ENCODE assay signal across 32 cellular contexts in the genomic region with DNA sequence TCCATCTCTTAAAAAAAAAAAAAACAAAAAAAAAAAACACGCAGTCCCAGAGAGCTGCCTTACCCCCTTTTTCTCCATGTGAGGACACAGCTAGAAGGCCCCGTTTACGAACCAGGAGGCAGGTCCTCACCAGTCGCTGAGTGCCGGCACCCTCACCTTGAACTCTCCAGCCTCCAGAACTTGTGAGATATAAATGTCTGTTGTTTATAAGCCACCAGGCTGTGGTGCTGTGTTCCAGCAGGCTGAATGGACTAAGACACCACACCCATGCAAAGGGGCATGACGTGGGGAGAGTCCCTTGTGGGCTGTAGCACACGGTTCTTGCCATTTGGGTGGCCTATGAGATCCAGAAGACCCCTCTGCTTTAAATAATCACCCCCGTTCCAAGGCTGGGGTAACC. TPM values are rescaled to one million over a fixed set of nuclear protein-coding genes. Genes with fewer than 3 reads are reported as not detected.
"Had no signal": no experiment of that assay in that cellular context is flagged by ENCODE, and none has a peak within 500 bp of the region (broad histone marks: within the 10 kb centered on the region; RNA-seq: fewer than 3 reads in every experiment).

No MANE protein-coding gene starts in this region.

- H3K4me3 Mint-ChIP-seq: activated B cell treated with CpG ODN at 0.5 μM for 24 hours; activated CD4-positive, alpha-beta memory T cell treated with anti-CD3 and anti-CD28 coated beads for 36 hours; activated CD4-positive, alpha-beta T cell treated with anti-CD3 and anti-CD28 coated beads for 36 hours; activated CD4-positive, alpha-beta T cell treated with anti-CD3 and anti-CD28 coated beads, Interleukin-2, amount 10 ng/mL, durations not matched to agents 24 days and 14 days; activated CD8-positive, alpha-beta memory T cell treated with anti-CD3 and anti-CD28 coated beads, Interleukin-2, amount 10 ng/mL, durations not matched to agents 7 days and 5 days; activated CD8-positive, alpha-beta T cell treated with anti-CD3 and anti-CD28 coated beads, Interleukin-2, amount 10 ng/mL, durations not matched to agents 7 days and 5 days; activated naive CD4-positive, alpha-beta T cell treated with anti-CD3 and anti-CD28 coated beads for 36 hours; activated naive CD4-positive, alpha-beta T cell treated with anti-CD3 and anti-CD28 coated beads, Interleukin-2, amount 50 U/mL, for 24 hours; activated naive CD8-positive, alpha-beta T cell treated with anti-CD3 and anti-CD28 coated beads for 36 hours; activated naive CD8-positive, alpha-beta T cell treated with anti-CD3 and anti-CD28 coated beads, Interleukin-2, amount 50 U/mL, for 24 hours; activated T-helper 1 cell treated with anti-CD3 and anti-CD28 coated beads, Interleukin-12 subunit alpha, Interleukin-12 subunit beta, Interleukin-2, Interleukin-4 antibody, amounts not matched to agents 30 ng/mL and 10 ng/mL and 1 ng/mL, durations not matched to agents 14 hours and 24 hours and 36 hours; central memory CD8-positive, alpha-beta T cell; dendritic cell treated with granulocyte-macrophage colony-stimulating factor and Interleukin-4, amounts not matched to agents 40 ng/mL and 50 ng/mL, for 4 days; T-helper 17 cell; T-helper 2 cell treated with Interferon-gamma antibody and Interleukin-4, amounts not matched to agents 5 μg/mL and 100 μg/mL, for 36 hours had no signal

- H3K4me3 ChIP-seq: coronary artery, dorsolateral prefrontal cortex, esophagus squamous epithelium, heart left ventricle had no signal

- H3K27ac ChIP-seq: brain microvascular endothelial cell, dorsolateral prefrontal cortex, WERI-Rb-1 had no signal

- H3K4me1 Mint-ChIP-seq: activated CD8-positive, alpha-beta memory T cell treated with anti-CD3 and anti-CD28 coated beads, Interleukin-2, amount 10 ng/mL, durations not matched to agents 7 days and 5 days; activated naive CD8-positive, alpha-beta T cell treated with anti-CD3 and anti-CD28 coated beads, Interleukin-2, amount 50 U/mL, for 24 hours; central memory CD8-positive, alpha-beta T cell had no signal

- H3K27me3 Mint-ChIP-seq: activated B cell treated with CpG ODN at 0.5 μM for 24 hours; activated CD4-positive, alpha-beta memory T cell treated with anti-CD3 and anti-CD28 coated beads for 36 hours; activated CD4-positive, alpha-beta T cell treated with anti-CD3 and anti-CD28 coated beads for 36 hours; activated naive CD4-positive, alpha-beta T cell treated with anti-CD3 and anti-CD28 coated beads, Interleukin-2, amount 50 U/mL, for 24 hours; activated naive CD8-positive, alpha-beta T cell treated with anti-CD3 and anti-CD28 coated beads, Interleukin-2, amount 50 U/mL, for 24 hours; dendritic cell treated with granulocyte-macrophage colony-stimulating factor and Interleukin-4, amounts not matched to agents 40 ng/mL and 50 ng/mL, for 4 days had no signal

- H3K36me3 Mint-ChIP-seq: activated CD4-positive, alpha-beta memory T cell treated with anti-CD3 and anti-CD28 coated beads for 36 hours; activated CD8-positive, alpha-beta memory T cell treated with anti-CD3 and anti-CD28 coated beads, Interleukin-2, amount 10 ng/mL, durations not matched to agents 7 days and 5 days; activated naive CD4-positive, alpha-beta T cell treated with anti-CD3 and anti-CD28 coated beads, Interleukin-2, amount 50 U/mL, for 24 hours; activated naive CD8-positive, alpha-beta T cell treated with anti-CD3 and anti-CD28 coated beads for 36 hours had no signal

- DNase-seq: activated B cell treated with CpG ODN at 0.5 μM for 24 hours; activated CD4-positive, alpha-beta memory T cell treated with anti-CD3 and anti-CD28 coated beads for 36 hours; activated CD4-positive, alpha-beta T cell treated with anti-CD3 and anti-CD28 coated beads for 36 hours; activated CD4-positive, alpha-beta T cell treated with anti-CD3 and anti-CD28 coated beads, Interleukin-2, amount 10 ng/mL, durations not matched to agents 24 days and 14 days; activated CD4-positive, CD25-positive, alpha-beta regulatory T cell treated with anti-CD3 and anti-CD28 coated beads, Interleukin-2, amount 50 U/mL, for 72 hours; activated CD8-positive, alpha-beta memory T cell treated with anti-CD3 and anti-CD28 coated beads, Interleukin-2, amount 10 ng/mL, durations not matched to agents 7 days and 5 days; activated CD8-positive, alpha-beta memory T cell treated with anti-CD3 and anti-CD28 coated beads, Interleukin-2, amount 50 U/mL, for 4 hours; activated CD8-positive, alpha-beta T cell treated with anti-CD3 and anti-CD28 coated beads, Interleukin-2, amount 10 ng/mL, durations not matched to agents 7 days and 5 days; activated effector memory CD4-positive, alpha-beta T cell treated with anti-CD3 and anti-CD28 coated beads, Interleukin-2, amount 50 U/mL, for 16 hours; activated naive CD4-positive, alpha-beta T cell treated with anti-CD3 and anti-CD28 coated beads for 36 hours; activated naive CD8-positive, alpha-beta T cell treated with anti-CD3 and anti-CD28 coated beads for 36 hours; activated naive CD8-positive, alpha-beta T cell treated with anti-CD3 and anti-CD28 coated beads, Interleukin-2, amount 50 U/mL, for 24 hours; activated T-cell treated with anti-CD3 and anti-CD28 coated beads, Interleukin-2, amount 50 U/mL, for 1 hour; activated T-cell treated with anti-CD3 and anti-CD28 coated beads, Interleukin-2, amount 50 U/mL, for 48 hours; brain microvascular endothelial cell; dorsolateral prefrontal cortex; effector memory CD4-positive, alpha-beta T cell; esophagus squamous epithelium; foreskin fibroblast; glutamatergic neuron; heart left ventricle; T-helper 1 cell; T-helper 17 cell; T1000; WERI-Rb-1 had no signal

- H3K27me3 ChIP-seq: brain microvascular endothelial cell, dorsolateral prefrontal cortex, esophagus squamous epithelium, heart left ventricle had no signal

- ATAC-seq: activated CD4-positive, alpha-beta T cell treated with anti-CD3 and anti-CD28 coated beads for 36 hours; activated CD8-positive, alpha-beta memory T cell treated with anti-CD3 and anti-CD28 coated beads, Interleukin-2, amount 10 ng/mL, durations not matched to agents 7 days and 5 days; activated CD8-positive, alpha-beta T cell treated with anti-CD3 and anti-CD28 coated beads, Interleukin-2, amount 10 ng/mL, durations not matched to agents 7 days and 5 days; activated naive CD8-positive, alpha-beta T cell treated with anti-CD3 and anti-CD28 coated beads, Interleukin-2, amount 50 U/mL, for 24 hours; heart left ventricle; T-helper 17 cell had no signal

- H3K27ac Mint-ChIP-seq: activated B cell treated with CpG ODN at 0.5 μM for 24 hours; activated CD4-positive, alpha-beta memory T cell treated with anti-CD3 and anti-CD28 coated beads for 36 hours; activated CD4-positive, alpha-beta T cell treated with anti-CD3 and anti-CD28 coated beads for 36 hours; activated CD4-positive, alpha-beta T cell treated with anti-CD3 and anti-CD28 coated beads, Interleukin-2, amount 10 ng/mL, durations not matched to agents 24 days and 14 days; activated CD8-positive, alpha-beta memory T cell treated with anti-CD3 and anti-CD28 coated beads, Interleukin-2, amount 10 ng/mL, durations not matched to agents 7 days and 5 days; activated CD8-positive, alpha-beta T cell treated with anti-CD3 and anti-CD28 coated beads, Interleukin-2, amount 10 ng/mL, durations not matched to agents 7 days and 5 days; activated naive CD4-positive, alpha-beta T cell treated with anti-CD3 and anti-CD28 coated beads for 36 hours; activated naive CD4-positive, alpha-beta T cell treated with anti-CD3 and anti-CD28 coated beads, Interleukin-2, amount 50 U/mL, for 24 hours; activated naive CD8-positive, alpha-beta T cell treated with anti-CD3 and anti-CD28 coated beads for 36 hours; activated naive CD8-positive, alpha-beta T cell treated with anti-CD3 and anti-CD28 coated beads, Interleukin-2, amount 50 U/mL, for 24 hours; activated T-helper 1 cell treated with anti-CD3 and anti-CD28 coated beads, Interleukin-12 subunit alpha, Interleukin-12 subunit beta, Interleukin-2, Interleukin-4 antibody, amounts not matched to agents 30 ng/mL and 10 ng/mL and 1 ng/mL, durations not matched to agents 14 hours and 24 hours and 36 hours; activated T-helper 2 cell treated with anti-CD3 and anti-CD28 coated beads, Interferon-gamma antibody, Interleukin-2, Interleukin-4, amounts not matched to agents 10 μg/mL and 5 μg/mL and 100 μg/mL, durations not matched to agents 14 hours and 24 hours and 36 hours; dendritic cell treated with granulocyte-macrophage colony-stimulating factor and Interleukin-4, amounts not matched to agents 40 ng/mL and 50 ng/mL, for 4 days; T-helper 17 cell; T-helper 2 cell treated with Interferon-gamma antibody and Interleukin-4, amounts not matched to agents 5 μg/mL and 100 μg/mL, for 36 hours had no signal

- H3K36me3 ChIP-seq: brain microvascular endothelial cell, WERI-Rb-1 had no signal

- H3K9me3 Mint-ChIP-seq: activated B cell treated with CpG ODN at 0.5 μM for 24 hours; activated CD4-positive, alpha-beta memory T cell treated with anti-CD3 and anti-CD28 coated beads for 36 hours; activated CD4-positive, alpha-beta T cell treated with anti-CD3 and anti-CD28 coated beads, Interleukin-2, amount 10 ng/mL, durations not matched to agents 24 days and 14 days; activated naive CD4-positive, alpha-beta T cell treated with anti-CD3 and anti-CD28 coated beads for 36 hours; activated naive CD4-positive, alpha-beta T cell treated with anti-CD3 and anti-CD28 coated beads, Interleukin-2, amount 50 U/mL, for 24 hours; activated naive CD8-positive, alpha-beta T cell treated with anti-CD3 and anti-CD28 coated beads, Interleukin-2, amount 50 U/mL, for 24 hours; activated T-helper 1 cell treated with anti-CD3 and anti-CD28 coated beads, Interleukin-12 subunit alpha, Interleukin-12 subunit beta, Interleukin-2, Interleukin-4 antibody, amounts not matched to agents 30 ng/mL and 10 ng/mL and 1 ng/mL, durations not matched to agents 14 hours and 24 hours and 36 hours; activated T-helper 2 cell treated with anti-CD3 and anti-CD28 coated beads, Interferon-gamma antibody, Interleukin-2, Interleukin-4, amounts not matched to agents 10 μg/mL and 5 μg/mL and 100 μg/mL, durations not matched to agents 14 hours and 24 hours and 36 hours; central memory CD8-positive, alpha-beta T cell; dendritic cell treated with granulocyte-macrophage colony-stimulating factor and Interleukin-4, amounts not matched to agents 40 ng/mL and 50 ng/mL, for 4 days; T-helper 2 cell treated with Interferon-gamma antibody and Interleukin-4, amounts not matched to agents 5 μg/mL and 100 μg/mL, for 36 hours had no signal

- H3K9me3 ChIP-seq: esophagus squamous epithelium, heart left ventricle had no signal

RNA-seq across cellular contexts. Expression of gene ECHDC3, which starts 17.2 kb away (rescaled TPM):
- total RNA-seq: activated T-helper 2 cell treated with anti-CD3 and anti-CD28 coated beads, Interferon-gamma antibody, Interleukin-2, Interleukin-4, amounts not matched to agents 10 μg/mL and 5 μg/mL and 100 μg/mL, durations not matched to agents 14 hours and 24 hours and 36 hours had no signal
